8 cellular contexts compared by ENCODE assay signal in the genomic region with DNA sequence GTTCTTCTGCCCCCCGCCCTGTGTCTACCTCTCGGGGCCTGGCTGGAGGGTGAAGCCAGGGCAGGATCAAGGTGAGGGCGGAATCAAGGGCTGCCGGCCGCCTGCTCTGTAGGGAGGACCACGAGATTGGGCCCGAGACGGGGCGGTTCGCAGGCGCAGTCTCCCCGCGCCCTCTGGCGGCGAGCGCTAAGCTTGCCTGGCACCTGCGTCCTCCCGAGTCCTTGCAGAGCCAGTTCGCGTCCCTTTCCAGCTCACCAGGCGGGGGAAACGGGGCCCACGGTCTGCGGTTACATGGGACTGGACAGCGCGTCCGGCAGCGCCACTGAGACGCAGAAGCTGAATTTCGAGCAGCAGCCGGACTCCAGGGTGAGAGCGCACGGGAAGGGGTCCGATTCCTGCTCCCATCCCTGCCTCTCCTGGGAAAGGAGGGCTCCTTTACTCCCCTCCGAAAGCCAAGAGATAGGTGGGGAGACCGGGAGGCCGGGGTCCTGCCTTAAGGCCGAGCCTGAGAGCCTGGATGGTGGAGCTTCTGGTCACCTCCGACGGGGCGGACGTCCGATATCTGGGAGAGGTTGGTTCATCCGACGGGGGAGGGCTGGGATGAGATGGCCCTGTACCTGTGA. TPM values are rescaled to one million over a fixed set of nuclear protein-coding genes. Genes with fewer than 3 reads are reported as not detected.
DNase-seq lines count a peak whose midpoint lies in the region; ATAC-seq and TF ChIP-seq lines count a peak whose summit lies in the region.

No MANE protein-coding gene starts in this region.

- TF ChIP-seq CTCF in GM12801 (IDR thresholded peaks at IDR 0.05; ENCODE audit: extremely low read depth, insufficient read length) (peak; percentile 12), NB4 (IDR thresholded peaks at IDR 0.05; ENCODE audit: low read depth, low read length) (peak; percentile 43)

- no peak for ATAC-seq in HG03280 (IDR thresholded peaks at IDR 0.05; ENCODE audit: unreplicated experiment)
- ATAC-seq in GM21515 (IDR thresholded peaks at IDR 0.05; ENCODE audit: unreplicated experiment): no peak

- TF ChIP-seq POLR2A in NB4 (IDR thresholded peaks at IDR 0.05; ENCODE audit: extremely low read depth, insufficient read length): no peak

- DNase-seq in NB4 (ENCODE audit: low read depth): peak; percentile 49
- DNase-seq in activated CD4-positive, CD25-positive, alpha-beta regulatory T cell treated with anti-CD3 and anti-CD28 coated beads, Interleukin-2, amount 50 U/mL, for 72 hours: peak; percentile 69
- peak; percentile 43 for DNase-seq in cerebellum (ENCODE audit: low spot score)
- peak; percentile 54 to 65 for DNase-seq in lung microvascular endothelial cell (ENCODE audit: low read depth in 2 of 2)
- peak; percentile 85 for DNase-seq in stimulated activated CD8-positive, alpha-beta memory T cell treated with anti-CD3 and anti-CD28 coated beads, Interleukin-4, amount 100 ng/mL, for 48 hours

- H3K4me3 ChIP-seq in NB4 (ENCODE audit: low read depth, low read length): no peak overlapping the region

RNA-seq across cellular contexts. Expression of gene MATN4, which starts 3.6 kb away (rescaled TPM):
- total RNA-seq in cerebellum (not detected), lung microvascular endothelial cell (not detected in 2 replicates)

RNA-seq across cellular contexts. Expression of gene RBPJL, which starts 5.1 kb away (rescaled TPM):
- total RNA-seq in cerebellum (not detected), lung microvascular endothelial cell (not detected in 2 replicates)

RNA-seq across cellular contexts. Expression of gene SDC4, which starts 36.5 kb away (rescaled TPM):
- total RNA-seq in cerebellum: 1.6 TPM
- 31.8 and 65.1 TPM in 2 replicates for total RNA-seq in lung microvascular endothelial cell

RNA-seq across cellular contexts. Expression of gene SYS1, which starts 51.3 kb away (rescaled TPM):
- total RNA-seq in cerebellum: 26.8 TPM
- total RNA-seq in lung microvascular endothelial cell: 15.9 and 28.4 TPM in 2 replicates

RNA-seq across cellular contexts. Expression of gene SLPI, which starts 57.3 kb away (rescaled TPM):
- 0.82 TPM for total RNA-seq in cerebellum
- 0.79 TPM in 1 of 2 replicates, not detected in the other for total RNA-seq in lung microvascular endothelial cell

Comparison
In these comparisons a context has a peak if more than half of its experiments do, and no peak if none do; other contexts are left out.
1. RNA of gene SDC4, which starts 36.5 kb away (total RNA-seq): 31.8 to 65.1 TPM in lung microvascular endothelial cell; 1.6 TPM in cerebellum (single experiment); every median in the first group is over 10 times any median in the second.
2. Peak in every context shown above with its lines, with median percentiles within 50 percentile points of each other: DNase-seq.